ENCODE assay signal across 8 cellular contexts in the genomic region with DNA sequence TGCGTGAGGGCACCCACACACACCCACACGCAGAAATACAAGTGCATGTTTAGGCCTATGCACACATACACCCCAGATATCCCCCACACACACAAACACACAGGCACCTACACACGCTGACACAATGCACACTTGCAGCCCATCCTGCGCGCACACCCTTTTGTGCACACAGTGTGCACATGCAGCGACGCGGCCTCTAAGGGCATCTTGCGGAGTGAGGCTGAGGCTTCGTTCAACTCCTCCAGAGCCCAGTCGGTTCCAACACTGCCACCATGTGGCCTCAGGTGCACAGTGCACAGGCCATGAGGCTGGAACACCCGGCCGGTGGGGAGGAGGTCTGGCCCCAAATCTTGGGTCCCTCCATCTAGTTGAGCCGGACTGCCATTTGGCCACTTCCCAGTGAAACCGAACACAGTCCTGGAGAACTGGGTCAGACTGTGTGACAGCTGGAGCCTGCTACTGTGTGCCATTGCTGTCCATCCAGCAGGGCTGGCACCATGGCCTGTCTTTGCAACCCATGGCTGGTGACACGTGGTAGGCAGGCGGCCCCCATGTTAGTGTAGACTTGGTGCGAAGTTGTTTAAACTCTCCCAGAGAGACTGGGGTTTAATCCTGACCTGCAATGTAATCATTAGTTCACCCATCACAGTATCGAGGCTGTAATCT.
DNase-seq lines count a peak whose midpoint lies in the region; ATAC-seq and TF ChIP-seq lines count a peak whose summit lies in the region.

No MANE protein-coding gene starts in this region.

- H3K36me3 Mint-ChIP-seq in endothelial cell (ENCODE audit: low read depth, unreplicated experiment): peaks cover 4% of the 10 kb centered on the region

- peak; percentile 85 for TF ChIP-seq CTCF in endothelial cell (IDR thresholded peaks at IDR 0.05; ENCODE audit: unreplicated experiment)

- peaks cover 3% of the 10 kb centered on the region for H3K4me1 Mint-ChIP-seq in endothelial cell (ENCODE audit: unreplicated experiment)

- no peaks in the 10 kb centered on the region for H3K9me3 Mint-ChIP-seq in endothelial cell (ENCODE audit: unreplicated experiment)

- peaks cover 8% of the 10 kb centered on the region for H3K27me3 Mint-ChIP-seq in endothelial cell (ENCODE audit: unreplicated experiment)

- H3K4me3 Mint-ChIP-seq in endothelial cell (ENCODE audit: unreplicated experiment): no peak overlapping the region

- no peak overlapping the region for H3K27ac Mint-ChIP-seq in endothelial cell (ENCODE audit: unreplicated experiment)

- DNase-seq in GM04503 (ENCODE audit: low read depth): peak; percentile 11
- DNase-seq in NCI-H774 (lab: John Stamatoyannopoulos, UW): peak; percentile 84
- peak; percentile 87 for DNase-seq in activated CD8-positive, alpha-beta memory T cell treated with anti-CD3 and anti-CD28 coated beads for 24 hours
- peak; percentile 83 for DNase-seq in endothelial cell (ENCODE audit: low spot score)
- peak; percentile 71 for DNase-seq in middle frontal gyrus (ENCODE audit: extremely low spot score, low spot score)
- peak; percentile 17 to 34 for DNase-seq in stimulated activated CD8-positive, alpha-beta memory T cell treated with anti-CD3 and anti-CD28 coated beads, Interleukin-4, amount 100 ng/mL, for 1 hour (ENCODE audit: low read depth in 2 of 2, low spot score in 1 of 2)

- peak; percentile 63 for ATAC-seq in HG03097 (IDR thresholded peaks at IDR 0.05; ENCODE audit: low FRiP score, unreplicated experiment)
- no peak for ATAC-seq in GM18870 (IDR thresholded peaks at IDR 0.05; ENCODE audit: unreplicated experiment)

Comparison
In these comparisons a context has a peak if more than half of its experiments do, and no peak if none do; other contexts are left out.
1. DNase-seq: peak in every context shown above with its lines; median percentile 87 in activated CD8-positive, alpha-beta memory T cell treated with anti-CD3 and anti-CD28 coated beads for 24 hours; 84 in NCI-H774; 83 in endothelial cell; 71 in middle frontal gyrus; 26 in stimulated activated CD8-positive, alpha-beta memory T cell treated with anti-CD3 and anti-CD28 coated beads, Interleukin-4, amount 100 ng/mL, for 1 hour; 11 in GM04503.